1 cellular context compared by ENCODE assay signal in the genomic region with DNA sequence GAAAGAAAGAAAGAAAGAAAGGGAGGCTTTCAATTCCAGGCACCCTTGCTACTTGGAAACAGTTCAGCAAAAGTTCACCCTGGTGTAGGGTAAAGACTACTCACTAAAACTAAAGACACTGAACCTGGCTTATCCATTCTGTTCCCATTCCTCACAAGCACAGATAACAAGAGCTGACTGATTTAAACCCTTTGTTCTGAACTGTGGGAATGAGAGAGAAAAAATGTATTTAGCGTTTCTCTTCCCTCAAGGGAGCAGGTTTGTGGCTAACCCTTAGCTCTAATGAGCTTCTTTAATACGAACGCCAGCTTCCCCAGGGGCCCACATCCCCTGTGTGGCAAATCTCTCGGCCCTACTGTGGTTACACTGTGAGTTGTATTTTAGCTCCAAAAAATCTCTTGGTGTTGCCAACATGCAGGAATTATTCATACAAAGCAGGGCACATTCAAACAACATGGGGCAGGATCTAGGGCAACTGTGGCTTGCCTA.
TF ChIP-seq lines count a peak whose summit lies in the region.

No MANE protein-coding gene starts in this region.

TF ChIP-seq in GM23338, 12 proteins besides CTCF, POLR2A, EP300 and RAD21 (continued from another document):
- TF ChIP-seq, protein P1, sequence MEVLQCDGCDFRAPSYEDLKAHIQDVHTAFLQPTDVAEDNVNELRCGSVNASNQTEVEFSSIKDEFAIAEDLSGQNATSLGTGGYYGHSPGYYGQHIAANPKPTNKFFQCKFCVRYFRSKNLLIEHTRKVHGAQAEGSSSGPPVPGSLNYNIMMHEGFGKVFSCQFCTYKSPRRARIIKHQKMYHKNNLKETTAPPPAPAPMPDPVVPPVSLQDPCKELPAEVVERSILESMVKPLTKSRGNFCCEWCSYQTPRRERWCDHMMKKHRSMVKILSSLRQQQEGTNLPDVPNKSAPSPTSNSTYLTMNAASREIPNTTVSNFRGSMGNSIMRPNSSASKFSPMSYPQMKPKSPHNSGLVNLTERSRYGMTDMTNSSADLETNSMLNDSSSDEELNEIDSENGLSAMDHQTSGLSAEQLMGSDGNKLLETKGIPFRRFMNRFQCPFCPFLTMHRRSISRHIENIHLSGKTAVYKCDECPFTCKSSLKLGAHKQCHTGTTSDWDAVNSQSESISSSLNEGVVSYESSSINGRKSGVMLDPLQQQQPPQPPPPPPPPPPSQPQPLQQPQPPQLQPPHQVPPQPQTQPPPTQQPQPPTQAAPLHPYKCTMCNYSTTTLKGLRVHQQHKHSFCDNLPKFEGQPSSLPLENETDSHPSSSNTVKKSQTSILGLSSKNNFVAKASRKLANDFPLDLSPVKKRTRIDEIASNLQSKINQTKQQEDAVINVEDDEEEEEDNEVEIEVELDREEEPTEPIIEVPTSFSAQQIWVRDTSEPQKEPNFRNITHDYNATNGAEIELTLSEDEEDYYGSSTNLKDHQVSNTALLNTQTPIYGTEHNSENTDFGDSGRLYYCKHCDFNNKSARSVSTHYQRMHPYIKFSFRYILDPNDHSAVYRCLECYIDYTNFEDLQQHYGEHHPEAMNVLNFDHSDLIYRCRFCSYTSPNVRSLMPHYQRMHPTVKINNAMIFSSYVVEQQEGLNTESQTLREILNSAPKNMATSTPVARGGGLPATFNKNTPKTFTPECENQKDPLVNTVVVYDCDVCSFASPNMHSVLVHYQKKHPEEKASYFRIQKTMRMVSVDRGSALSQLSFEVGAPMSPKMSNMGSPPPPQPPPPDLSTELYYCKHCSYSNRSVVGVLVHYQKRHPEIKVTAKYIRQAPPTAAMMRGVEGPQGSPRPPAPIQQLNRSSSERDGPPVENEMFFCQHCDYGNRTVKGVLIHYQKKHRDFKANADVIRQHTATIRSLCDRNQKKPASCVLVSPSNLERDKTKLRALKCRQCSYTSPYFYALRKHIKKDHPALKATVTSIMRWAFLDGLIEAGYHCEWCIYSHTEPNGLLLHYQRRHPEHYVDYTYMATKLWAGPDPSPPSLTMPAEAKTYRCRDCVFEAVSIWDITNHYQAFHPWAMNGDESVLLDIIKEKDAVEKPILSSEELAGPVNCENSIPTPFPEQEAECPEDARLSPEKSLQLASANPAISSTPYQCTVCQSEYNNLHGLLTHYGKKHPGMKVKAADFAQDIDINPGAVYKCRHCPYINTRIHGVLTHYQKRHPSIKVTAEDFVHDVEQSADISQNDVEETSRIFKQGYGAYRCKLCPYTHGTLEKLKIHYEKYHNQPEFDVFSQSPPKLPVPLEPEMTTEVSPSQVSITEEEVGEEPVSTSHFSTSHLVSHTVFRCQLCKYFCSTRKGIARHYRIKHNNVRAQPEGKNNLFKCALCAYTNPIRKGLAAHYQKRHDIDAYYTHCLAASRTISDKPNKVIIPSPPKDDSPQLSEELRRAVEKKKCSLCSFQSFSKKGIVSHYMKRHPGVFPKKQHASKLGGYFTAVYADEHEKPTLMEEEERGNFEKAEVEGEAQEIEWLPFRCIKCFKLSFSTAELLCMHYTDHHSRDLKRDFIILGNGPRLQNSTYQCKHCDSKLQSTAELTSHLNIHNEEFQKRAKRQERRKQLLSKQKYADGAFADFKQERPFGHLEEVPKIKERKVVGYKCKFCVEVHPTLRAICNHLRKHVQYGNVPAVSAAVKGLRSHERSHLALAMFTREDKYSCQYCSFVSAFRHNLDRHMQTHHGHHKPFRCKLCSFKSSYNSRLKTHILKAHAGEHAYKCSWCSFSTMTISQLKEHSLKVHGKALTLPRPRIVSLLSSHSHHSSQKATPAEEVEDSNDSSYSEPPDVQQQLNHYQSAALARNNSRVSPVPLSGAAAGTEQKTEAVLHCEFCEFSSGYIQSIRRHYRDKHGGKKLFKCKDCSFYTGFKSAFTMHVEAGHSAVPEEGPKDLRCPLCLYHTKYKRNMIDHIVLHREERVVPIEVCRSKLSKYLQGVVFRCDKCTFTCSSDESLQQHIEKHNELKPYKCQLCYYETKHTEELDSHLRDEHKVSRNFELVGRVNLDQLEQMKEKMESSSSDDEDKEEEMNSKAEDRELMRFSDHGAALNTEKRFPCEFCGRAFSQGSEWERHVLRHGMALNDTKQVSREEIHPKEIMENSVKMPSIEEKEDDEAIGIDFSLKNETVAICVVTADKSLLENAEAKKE (CRISPR knock-in tag; IDR thresholded peaks at IDR 0.05), result no peak
- TF ChIP-seq JUNB (IDR thresholded peaks at IDR 0.05; ENCODE audit: unreplicated experiment) (no peak), NANOG (IDR thresholded peaks at IDR 0.05; ENCODE audit: borderline replicate concordance) (no peak), CREB1 (CRISPR knock-in tag; IDR thresholded peaks at IDR 0.05; ENCODE audit: low read depth) (no peak), EZH2 (IDR thresholded peaks at IDR 0.05; ENCODE audit: low read depth, unreplicated experiment) (no peak), STAT1 (IDR thresholded peaks at IDR 0.05; ENCODE audit: unreplicated experiment) (no peak), ETS1 (IDR thresholded peaks at IDR 0.05) (no peak), ZNF114 (CRISPR knock-in tag; IDR thresholded peaks at IDR 0.05) (no peak), ZNF331 (CRISPR knock-in tag; IDR thresholded peaks at IDR 0.05; ENCODE audit: low read depth) (no peak)
